2 cellular contexts compared by ENCODE assay signal in the genomic region with DNA sequence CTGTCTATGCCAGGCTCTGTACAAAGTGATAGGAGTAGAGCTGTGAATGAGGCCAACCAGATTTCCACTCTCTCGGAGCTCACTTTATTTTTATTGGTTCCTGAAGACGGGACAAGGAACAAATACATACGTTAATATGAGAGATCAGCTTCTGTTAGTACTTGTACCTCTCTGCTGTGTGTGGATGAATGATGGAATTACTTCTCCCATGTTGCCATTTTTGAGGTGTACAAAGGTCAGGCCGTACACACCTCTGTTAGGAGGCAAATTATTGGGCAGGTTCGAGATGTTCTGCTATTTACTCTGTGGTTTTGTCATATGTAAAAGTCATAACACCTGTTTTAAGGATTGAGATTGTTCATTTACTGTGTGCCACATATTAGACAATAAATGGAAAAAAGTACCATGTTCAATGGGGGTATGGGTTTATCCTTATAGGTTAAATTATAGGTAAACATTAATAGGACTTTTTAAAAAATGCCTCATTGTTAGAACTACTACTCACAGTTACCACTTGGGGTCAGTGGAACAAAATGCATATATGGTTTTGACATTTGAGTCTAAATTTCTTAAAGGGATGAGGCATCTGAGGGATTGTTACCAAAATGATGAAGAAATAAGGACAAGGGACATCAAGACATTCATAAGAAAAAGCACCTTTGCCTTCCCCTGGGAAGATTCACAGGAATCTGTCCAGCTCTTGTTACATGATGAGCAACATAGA.
TF ChIP-seq lines count a peak whose summit lies in the region.

No MANE protein-coding gene starts in this region.

TF ChIP-seq in IMR-90, 13 proteins besides CTCF, POLR2A, EP300 and RAD21:
- TF ChIP-seq SMC3 (IDR thresholded peaks at IDR 0.05; ENCODE audit: low read depth, low read length), result no peak
- no peak for TF ChIP-seq MAZ (IDR thresholded peaks at IDR 0.05; ENCODE audit: borderline replicate concordance, low read depth, low read length)
- TF ChIP-seq RFX5 (IDR thresholded peaks at IDR 0.05; ENCODE audit: low read depth, low read length), result no peak
- no peak for TF ChIP-seq BHLHE40 (IDR thresholded peaks at IDR 0.05; ENCODE audit: low read depth, low read length)
- TF ChIP-seq, protein P1, sequence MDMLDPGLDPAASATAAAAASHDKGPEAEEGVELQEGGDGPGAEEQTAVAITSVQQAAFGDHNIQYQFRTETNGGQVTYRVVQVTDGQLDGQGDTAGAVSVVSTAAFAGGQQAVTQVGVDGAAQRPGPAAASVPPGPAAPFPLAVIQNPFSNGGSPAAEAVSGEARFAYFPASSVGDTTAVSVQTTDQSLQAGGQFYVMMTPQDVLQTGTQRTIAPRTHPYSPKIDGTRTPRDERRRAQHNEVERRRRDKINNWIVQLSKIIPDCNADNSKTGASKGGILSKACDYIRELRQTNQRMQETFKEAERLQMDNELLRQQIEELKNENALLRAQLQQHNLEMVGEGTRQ (IDR thresholded peaks at IDR 0.05; ENCODE audit: low read depth, low read length), result no peak
- no peak for TF ChIP-seq CEBPB (IDR thresholded peaks at IDR 0.05; ENCODE audit: low read depth, low read length)
- no peak for TF ChIP-seq MAFK (IDR thresholded peaks at IDR 0.05; ENCODE audit: low read depth, low read length)
TF ChIP-seq in IMR-90: peak in this region for 0.

TF ChIP-seq in GM12878, 131 proteins besides CTCF, POLR2A, EP300 and RAD21:
- TF ChIP-seq HDGF (IDR thresholded peaks at IDR 0.05) (no peak), EGR1 (IDR thresholded peaks at IDR 0.05; ENCODE audit: borderline replicate concordance in 1 of 2, low read depth in 2 of 2, low read length in 2 of 2) (no peak), BACH1 (IDR thresholded peaks at IDR 0.05; ENCODE audit: borderline replicate concordance) (no peak)
